In the genomic region with DNA sequence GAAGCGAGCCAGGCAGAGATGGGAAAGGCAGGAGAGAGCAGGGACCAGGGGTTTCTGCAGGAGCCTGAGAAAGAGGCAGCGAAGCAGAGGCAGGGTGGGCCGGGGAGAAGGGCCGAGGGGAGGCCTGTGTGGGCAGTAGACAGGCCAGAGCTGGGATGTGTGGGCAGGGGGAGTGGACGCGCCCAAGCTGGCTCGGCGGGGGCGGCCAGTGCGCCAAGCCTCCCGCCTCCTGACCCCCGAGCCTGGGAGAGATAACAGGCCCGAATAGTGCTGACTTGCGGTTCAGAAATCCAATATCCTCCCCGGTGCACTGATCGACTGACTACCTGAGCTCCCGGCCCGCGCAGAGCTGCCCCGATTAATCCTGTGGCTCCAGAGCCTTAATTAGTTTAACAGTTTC, we compare ENCODE assay signal across 12 cellular contexts. TPM values are rescaled to one million over a fixed set of nuclear protein-coding genes. Genes with fewer than 3 reads are reported as not detected.
DNase-seq lines count a peak whose midpoint lies in the region; ATAC-seq, FAIRE-seq and TF ChIP-seq lines count a peak whose summit lies in the region.
"Had no signal": no experiment of that assay in that cellular context is flagged by ENCODE, and none has a peak within 500 bp of the region (broad histone marks: within the 10 kb centered on the region; RNA-seq: fewer than 3 reads in every experiment).

No MANE protein-coding gene starts in this region.

- peak overlapping the region; percentile 21 for H3K27ac Mint-ChIP-seq in activated T-helper 17 cell treated with anti-CD3 and anti-CD28 coated beads, Interleukin-2, amount 50 U/mL, for 72 hours

- H2AFZ ChIP-seq in hepatocyte: no peak overlapping the region

- ATAC-seq in A549 (no peak), GM18498 (IDR thresholded peaks at IDR 0.05; ENCODE audit: unreplicated experiment) (no peak)
- ATAC-seq in activated T-helper 17 cell treated with anti-CD3 and anti-CD28 coated beads, Interleukin-2, amount 50 U/mL, for 72 hours (replicated peaks): no peak

- no peak overlapping the region for H3K4me2 ChIP-seq in A549
- peak overlapping the region; percentile 65 for H3K4me2 ChIP-seq in hepatocyte

- TF ChIP-seq EP300 in A549 (IDR thresholded peaks at IDR 0.05): no peak

- H3K4me1 ChIP-seq in A549 (peaks cover 79% of the 10 kb centered on the region), hepatocyte (ENCODE audit: insufficient read depth) (peaks cover 97% of the 10 kb centered on the region)

- H3K27ac ChIP-seq in A549 (peak overlapping the region; percentile 85; a peak in 5 of 6 replicates), hepatocyte (peak overlapping the region; percentile 94)

- 94% methylated on average over 15 of the region's 20 CpGs for WGBS in A549 (ENCODE audit: missing lambda C conversion rate)
- 38% methylated on average over 15 of the region's 20 CpGs for WGBS in hepatocyte (ENCODE audit: low lambda C conversion rate, missing lambda C conversion rate)

- H3K4me3 ChIP-seq in A549: no peak overlapping the region
- no peak overlapping the region for H3K4me3 ChIP-seq in hepatocyte

- no peaks in the 10 kb centered on the region for H3K36me3 Mint-ChIP-seq in activated T-helper 17 cell treated with anti-CD3 and anti-CD28 coated beads, Interleukin-2, amount 50 U/mL, for 72 hours (ENCODE audit: low read depth)

- no peak overlapping the region for H3K4me3 Mint-ChIP-seq in activated T-helper 17 cell treated with anti-CD3 and anti-CD28 coated beads, Interleukin-2, amount 50 U/mL, for 72 hours
- H3K4me3 Mint-ChIP-seq: activated CD4-positive, alpha-beta T cell treated with anti-CD3 and anti-CD28 coated beads, Interleukin-2, amount 10 ng/mL, durations not matched to agents 7 days and 5 days had no signal

- TF ChIP-seq POLR2A in A549 (IDR thresholded peaks at IDR 0.05; ENCODE audit: low read length): no peak

- H3K27me3 ChIP-seq in hepatocyte: no peaks in the 10 kb centered on the region

- H3K9me3 Mint-ChIP-seq in activated T-helper 17 cell treated with anti-CD3 and anti-CD28 coated beads, Interleukin-2, amount 50 U/mL, for 72 hours: no peaks in the 10 kb centered on the region
- H3K9me3 Mint-ChIP-seq: activated CD4-positive, alpha-beta T cell treated with anti-CD3 and anti-CD28 coated beads, Interleukin-2, amount 10 ng/mL, durations not matched to agents 7 days and 5 days had no signal

- DNase-seq in A549 (ENCODE audit: low read depth in 1 of 2, low spot score in 1 of 2): no peak
- DNase-seq in hepatocyte (ENCODE audit: low spot score): no peak
- DNase-seq in retina: peak; percentile 60
- no peak for DNase-seq in iPS-NIHi11 (ENCODE audit: low spot score)
- DNase-seq in SIG-M5 treated with dmso at 0.1 percent for 504 hours (lab: John Stamatoyannopoulos, UW; ENCODE audit: unreplicated experiment): no peak
- no peak for DNase-seq in SHP77 (lab: John Stamatoyannopoulos, UW)
- DNase-seq: activated CD4-positive, alpha-beta T cell treated with anti-CD3 and anti-CD28 coated beads, Interleukin-2, amount 10 ng/mL, durations not matched to agents 7 days and 5 days; left cardiac atrium; NCI-H446; stimulated activated naive CD4-positive, alpha-beta T cell had no signal

- no peak for FAIRE-seq in A549 (lab: Jason Lieb, UNC)

- H3K36me3 ChIP-seq in hepatocyte (replicated peaks; ENCODE audit: insufficient read depth, low read depth): no peaks in the 10 kb centered on the region

- no peaks in the 10 kb centered on the region for H3K9me2 ChIP-seq in hepatocyte (replicated peaks; ENCODE audit: insufficient read depth)

- no peak for TF ChIP-seq RAD21 in A549 (conservative IDR thresholded peaks at IDR 0.05 in 1 of 2, IDR thresholded peaks at IDR 0.05 in 1 of 2)

- CTCF ChIA-PET in A549 (lab: Yijun Ruan, JAX): interaction anchor here (0.8 to 18.5 kb wide), 4 partner anchors 9 to 40 kb away, joined by 3 to 314 read pairs (median 8); a partner anchor contains a TSS

- H3K4me1 Mint-ChIP-seq in activated T-helper 17 cell treated with anti-CD3 and anti-CD28 coated beads, Interleukin-2, amount 50 U/mL, for 72 hours: peaks cover 14% of the 10 kb centered on the region

- H3K27me3 Mint-ChIP-seq in activated T-helper 17 cell treated with anti-CD3 and anti-CD28 coated beads, Interleukin-2, amount 50 U/mL, for 72 hours: no peaks in the 10 kb centered on the region
- H3K27me3 Mint-ChIP-seq: activated CD4-positive, alpha-beta T cell treated with anti-CD3 and anti-CD28 coated beads, Interleukin-2, amount 10 ng/mL, durations not matched to agents 7 days and 5 days had no signal

- H3K79me2 ChIP-seq in hepatocyte: peaks cover 86% of the 10 kb centered on the region

- POLR2A ChIA-PET in A549 (lab: Yijun Ruan, JAX): no interaction called here

- H4K20me1 ChIP-seq in hepatocyte (ENCODE audit: insufficient read depth, poor library complexity, severe bottlenecking): peaks cover 19% of the 10 kb centered on the region

- H3K9me3 ChIP-seq in A549 (no peaks in the 10 kb centered on the region), hepatocyte (ENCODE audit: low read depth) (no peaks in the 10 kb centered on the region)

- no peak for TF ChIP-seq CTCF in A549 (IDR thresholded peaks at IDR 0.05)
- TF ChIP-seq CTCF in hepatocyte (IDR thresholded peaks at IDR 0.05; ENCODE audit: poor library complexity): no peak

TF ChIP-seq in A549, 52 proteins besides CTCF, POLR2A, EP300 and RAD21:
- TF ChIP-seq RFX5 (IDR thresholded peaks at IDR 0.05) (no peak), FOSB (CRISPR knock-in tag; IDR thresholded peaks at IDR 0.05) (no peak), JUN (IDR thresholded peaks at IDR 0.05) (no peak), SREBF2 (IDR thresholded peaks at IDR 0.05) (no peak), MAFK (IDR thresholded peaks at IDR 0.05; ENCODE audit: partially characterized antibody) (peak; percentile 47), NFE2L2 (conservative IDR thresholded peaks at IDR 0.05; ENCODE audit: low read length) (no peak), HEYL (CRISPR knock-in tag; IDR thresholded peaks at IDR 0.05) (no peak)
- TF ChIP-seq, protein P1, sequence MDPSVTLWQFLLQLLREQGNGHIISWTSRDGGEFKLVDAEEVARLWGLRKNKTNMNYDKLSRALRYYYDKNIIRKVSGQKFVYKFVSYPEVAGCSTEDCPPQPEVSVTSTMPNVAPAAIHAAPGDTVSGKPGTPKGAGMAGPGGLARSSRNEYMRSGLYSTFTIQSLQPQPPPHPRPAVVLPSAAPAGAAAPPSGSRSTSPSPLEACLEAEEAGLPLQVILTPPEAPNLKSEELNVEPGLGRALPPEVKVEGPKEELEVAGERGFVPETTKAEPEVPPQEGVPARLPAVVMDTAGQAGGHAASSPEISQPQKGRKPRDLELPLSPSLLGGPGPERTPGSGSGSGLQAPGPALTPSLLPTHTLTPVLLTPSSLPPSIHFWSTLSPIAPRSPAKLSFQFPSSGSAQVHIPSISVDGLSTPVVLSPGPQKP (IDR thresholded peaks at IDR 0.05; ENCODE audit: low read depth, low read length): no peak

RNA-seq across cellular contexts. Expression of a gene that starts 41.9 kb away (rescaled TPM):
- polyA plus RNA-seq in A549 (2011; rRNA removed): 1.3 and 2.6 TPM in 2 replicates
- 5.0 and 6.2 TPM in 2 replicates for polyA plus RNA-seq in A549 (2012; cell fraction: cytosol; rRNA removed)
- 12.9 and 17.1 TPM in 2 replicates for polyA plus RNA-seq in A549 (2012; cell fraction: nucleus; rRNA removed)
- polyA plus RNA-seq in A549 (2017; fragmentation: RNase III; extraction: RNeasy Plus Mini Kit Qiagen cat#74134 plus additional on column Dnase treatment): 9.8 to 11.5 TPM (median 10.0 TPM) in 3 replicates
- polyA minus RNA-seq in A549 (2011; rRNA and poly(A)+ RNA removed): 2.9 and 3.6 TPM in 2 replicates
- total RNA-seq in activated T-helper 17 cell treated with anti-CD3 and anti-CD28 coated beads, Interleukin-2, amount 50 U/mL, for 72 hours: 10 to 100 TPM; 13.3 to 22.3 TPM
- total RNA-seq in hepatocyte: 6.7 and 13.3 TPM in 2 replicates
- polyA plus RNA-seq in hepatocyte: 12.2 and 14.4 TPM in 2 replicates
